Comparison of ENCODE assay signal across 20 cellular contexts in the genomic region with DNA sequence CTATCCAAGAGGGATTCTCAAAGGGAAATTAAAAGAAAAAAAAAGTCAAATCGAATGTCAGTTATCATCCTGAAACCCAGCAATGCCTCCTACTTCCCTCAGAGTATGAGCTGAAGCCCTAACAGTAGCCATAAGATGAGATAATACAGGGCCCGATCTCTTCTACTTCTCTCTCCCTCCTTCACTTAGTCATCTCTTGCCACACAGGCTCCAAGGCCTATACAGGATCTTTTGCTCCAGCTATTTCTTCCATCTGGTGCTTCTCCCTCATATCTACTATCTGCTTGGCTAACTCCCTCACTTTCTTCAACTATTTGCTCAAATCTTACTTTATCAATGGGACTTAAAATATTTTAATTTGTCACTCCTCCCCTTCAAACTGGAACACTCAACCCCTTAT.
"Had no signal": no experiment of that assay in that cellular context is flagged by ENCODE, and none has a peak within 500 bp of the region (broad histone marks: within the 10 kb centered on the region; RNA-seq: fewer than 3 reads in every experiment).

No MANE protein-coding gene starts in this region.

- H3K27me3 Mint-ChIP-seq: activated naive CD8-positive, alpha-beta T cell; naive thymus-derived CD4-positive, alpha-beta T cell had no signal

- DNase-seq: activated CD4-positive, alpha-beta T cell treated with anti-CD3 and anti-CD28 coated beads, Interleukin-2, amount 50 U/mL, for 4 hours; activated gamma-delta T cell treated with Interleukin-2 at 50 U/mL for 16 hours; amniotic stem cell; caudate nucleus; erythroblast; left cardiac atrium; mesendoderm; naive thymus-derived CD4-positive, alpha-beta T cell; ovary; right lobe of liver; stimulated activated CD4-positive, alpha-beta T cell treated with anti-CD3 and anti-CD28 coated beads, Interleukin-4, amount 100 ng/mL, for 1 hour; T-helper 1 cell; T1000; upper lobe of left lung; WERI-Rb-1 had no signal

- H3K4me3 Mint-ChIP-seq: activated naive CD8-positive, alpha-beta T cell; naive thymus-derived CD4-positive, alpha-beta T cell had no signal

- ATAC-seq: left cardiac atrium; naive thymus-derived CD4-positive, alpha-beta T cell; right lobe of liver; SK-N-SH treated with all-trans-retinoic acid at 6 μM for 48 hours had no signal

- H3K27ac Mint-ChIP-seq: activated naive CD8-positive, alpha-beta T cell; naive thymus-derived CD4-positive, alpha-beta T cell had no signal

- H3K4me3 ChIP-seq: hepatocyte, ovary, right lobe of liver, smooth muscle cell, thoracic aorta, upper lobe of left lung had no signal

- H3K9me3 Mint-ChIP-seq: naive thymus-derived CD4-positive, alpha-beta T cell had no signal
